1 cellular context compared by ENCODE assay signal in genomic region chr6:149938571-149939462, GRCh38.
TF ChIP-seq lines count a peak whose summit lies in the region.

No MANE protein-coding gene starts in this region.

TF ChIP-seq in GM23338, 12 proteins besides CTCF, POLR2A, EP300 and RAD21:
- TF ChIP-seq ZNF331 (CRISPR knock-in tag; IDR thresholded peaks at IDR 0.05; ENCODE audit: low read depth) (no peak), ZNF114 (CRISPR knock-in tag; IDR thresholded peaks at IDR 0.05) (no peak), EZH2 (IDR thresholded peaks at IDR 0.05; ENCODE audit: low read depth, unreplicated experiment) (peak; percentile 96), JUNB (IDR thresholded peaks at IDR 0.05; ENCODE audit: unreplicated experiment) (no peak), CREB1 (CRISPR knock-in tag; IDR thresholded peaks at IDR 0.05; ENCODE audit: low read depth) (no peak), EZH2phosphoT487 (IDR thresholded peaks at IDR 0.05; ENCODE audit: unreplicated experiment) (peak; percentile 94)
TF ChIP-seq in GM23338: peak in this region for 2.
